8 cellular contexts compared by ENCODE assay signal in the genomic region with DNA sequence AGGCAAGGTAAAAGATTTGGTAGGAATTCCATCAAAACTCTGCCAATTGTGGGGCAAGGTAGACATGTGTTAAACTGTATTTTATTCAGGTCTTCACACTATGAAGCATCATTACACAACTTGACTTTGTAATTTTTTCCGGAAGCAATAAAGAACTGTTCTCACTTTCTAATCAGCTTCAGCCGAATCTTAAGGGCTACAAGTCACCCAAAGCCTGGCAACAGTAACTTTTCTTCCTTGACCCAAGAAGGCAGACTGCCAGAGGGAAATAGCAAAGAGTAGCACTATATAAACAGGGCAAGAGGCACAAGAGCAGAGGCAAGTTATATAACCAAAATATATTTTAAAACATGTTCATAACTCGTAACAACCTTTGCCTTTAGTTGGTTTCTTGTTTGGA. TPM values are rescaled to one million over a fixed set of nuclear protein-coding genes. Genes with fewer than 3 reads are reported as not detected.
DNase-seq lines count a peak whose midpoint lies in the region; ATAC-seq and TF ChIP-seq lines count a peak whose summit lies in the region.

No MANE protein-coding gene starts in this region.

- intact Hi-C loops in PC-9 (cut with micrococcal nuclease; ENCODE audit: unreplicated experiment) = loop anchor here (2.0 to 10.0 kb wide), 3 partner anchors 25 to 597 kb away; no protein-coding TSS in a partner anchor

- peaks cover 31% of the 10 kb centered on the region for H3F3A ChIP-seq in PC-9 (ENCODE audit: insufficient read depth, low read depth)

- H3K9me3 ChIP-seq in PC-9 (ENCODE audit: insufficient read depth, low read depth) (no peaks in the 10 kb centered on the region), mononuclear cell (ENCODE audit: low read depth, low read length) (no peaks in the 10 kb centered on the region)

- no peak overlapping the region for H2AFZ ChIP-seq in PC-9

- H3K4me2 ChIP-seq in PC-9 = peak overlapping the region; percentile 87

- peaks cover 28% of the 10 kb centered on the region for H3K36me3 Mint-ChIP-seq in activated CD8-positive, alpha-beta memory T cell treated with anti-CD3 and anti-CD28 coated beads, Interleukin-2, amount 10 ng/mL, durations not matched to agents 7 days and 5 days

- H4K20me1 ChIP-seq in PC-9 (ENCODE audit: insufficient read depth) = no peaks in the 10 kb centered on the region

- ATAC-seq in activated CD8-positive, alpha-beta memory T cell treated with anti-CD3 and anti-CD28 coated beads, Interleukin-2, amount 10 ng/mL, durations not matched to agents 7 days and 5 days = no peak
- ATAC-seq in GM21717 (IDR thresholded peaks at IDR 0.05; ENCODE audit: unreplicated experiment) = no peak
- no peak for ATAC-seq in GM18861 (IDR thresholded peaks at IDR 0.05; ENCODE audit: unreplicated experiment)
- ATAC-seq in HG02610 (IDR thresholded peaks at IDR 0.05; ENCODE audit: unreplicated experiment) = no peak

- H3K4me1 ChIP-seq in PC-9 (replicated peaks; ENCODE audit: insufficient read depth) (peaks cover 21% of the 10 kb centered on the region), mononuclear cell (ENCODE audit: insufficient read depth, low read length) (peaks cover 27% of the 10 kb centered on the region)

- peaks cover 25% of the 10 kb centered on the region for H3K4me1 Mint-ChIP-seq in activated CD8-positive, alpha-beta memory T cell treated with anti-CD3 and anti-CD28 coated beads, Interleukin-2, amount 10 ng/mL, durations not matched to agents 7 days and 5 days

- H3K27me3 Mint-ChIP-seq in activated CD8-positive, alpha-beta memory T cell treated with anti-CD3 and anti-CD28 coated beads, Interleukin-2, amount 10 ng/mL, durations not matched to agents 7 days and 5 days = no peaks in the 10 kb centered on the region

- peak overlapping the region; percentile 95 for H3K27ac Mint-ChIP-seq in activated CD8-positive, alpha-beta memory T cell treated with anti-CD3 and anti-CD28 coated beads, Interleukin-2, amount 10 ng/mL, durations not matched to agents 7 days and 5 days

- peaks cover 8% of the 10 kb centered on the region; the same call in 1 of the 2 replicates for H3K36me3 ChIP-seq in PC-9 (ENCODE audit: low read depth)

- no peak for DNase-seq in activated CD8-positive, alpha-beta memory T cell treated with anti-CD3 and anti-CD28 coated beads, Interleukin-2, amount 10 ng/mL, durations not matched to agents 7 days and 5 days
- DNase-seq in activated CD8-positive, alpha-beta memory T cell treated with anti-CD3 and anti-CD28 coated beads, Interleukin-2, amount 50 U/mL, for 48 hours = no peak
- peak in 1 of 2 experiments; percentile 40 for DNase-seq in PC-9
- peak; percentile 49 for DNase-seq in dedifferentiated amniotic fluid mesenchymal stem cell (ENCODE audit: extremely low spot score)

- H3K79me2 ChIP-seq in PC-9 (ENCODE audit: low read depth) = peaks cover 59% of the 10 kb centered on the region

- no peaks in the 10 kb centered on the region for H3K9me2 ChIP-seq in PC-9 (ENCODE audit: insufficient read depth)

- BruUV-seq in PC-9 (replicated peaks; lab: Mats Ljungman, UMichigan) = no TSS peak

- no peak for TF ChIP-seq CTCF in PC-9 (conservative IDR thresholded peaks at IDR 0.05)

- H3K9me3 Mint-ChIP-seq in activated CD8-positive, alpha-beta memory T cell treated with anti-CD3 and anti-CD28 coated beads, Interleukin-2, amount 10 ng/mL, durations not matched to agents 7 days and 5 days (ENCODE audit: low read depth) = no peaks in the 10 kb centered on the region

- H3K27ac ChIP-seq in PC-9 = peak overlapping the region; percentile 98

- peak overlapping the region; percentile 96 for H3K4me3 ChIP-seq in PC-9
- peak overlapping the region; percentile 95 for H3K4me3 ChIP-seq in mononuclear cell (ENCODE audit: low read length)

- CTCF ChIA-PET in activated CD8-positive, alpha-beta memory T cell treated with anti-CD3 and anti-CD28 coated beads, Interleukin-2, amount 10 ng/mL, durations not matched to agents 7 days and 5 days (lab: Charles Lee) = interaction anchor here (0.7 to 2.4 kb wide), 4 partner anchors 12 to 161 kb away, joined by 3 to 10 read pairs (median 4); no protein-coding TSS in a partner anchor
- CTCF ChIA-PET in PC-9 (lab: Charles Lee) = no interaction called here

- POLR2A ChIA-PET in PC-9 (lab: Charles Lee; ENCODE audit: unreplicated experiment) = interaction anchor here (0.6 to 0.7 kb wide), 2 partner anchors 48 to 490 kb away, joined by 3 to 5 read pairs; no protein-coding TSS in a partner anchor

- H3K27me3 ChIP-seq in PC-9 (ENCODE audit: insufficient read depth, low read depth) (no peaks in the 10 kb centered on the region), mononuclear cell (ENCODE audit: insufficient read depth, low read length) (no peaks in the 10 kb centered on the region)

- peak overlapping the region; percentile 99 for H3K4me3 Mint-ChIP-seq in activated CD8-positive, alpha-beta memory T cell treated with anti-CD3 and anti-CD28 coated beads, Interleukin-2, amount 10 ng/mL, durations not matched to agents 7 days and 5 days

RNA-seq across cellular contexts. Expression of a gene that starts 1.5 kb away (rescaled TPM):
- 100 to 1,000 TPM; 128 to 132 TPM for total RNA-seq in activated CD8-positive, alpha-beta memory T cell treated with anti-CD3 and anti-CD28 coated beads, Interleukin-2, amount 10 ng/mL, durations not matched to agents 7 days and 5 days
- total RNA-seq in PC-9 (2021) (81.4 and 110 TPM in 2 replicates), mononuclear cell (183 TPM)

RNA-seq across cellular contexts. Expression of a gene that starts 55.5 kb away (rescaled TPM):
- 10 to 100 TPM; 39.7 to 39.8 TPM for total RNA-seq in activated CD8-positive, alpha-beta memory T cell treated with anti-CD3 and anti-CD28 coated beads, Interleukin-2, amount 10 ng/mL, durations not matched to agents 7 days and 5 days
- total RNA-seq in PC-9 (2021) = 30.2 and 37.7 TPM in 2 replicates
- total RNA-seq in mononuclear cell = 32.0 TPM
